19 cellular contexts compared by ENCODE assay signal in the genomic region with DNA sequence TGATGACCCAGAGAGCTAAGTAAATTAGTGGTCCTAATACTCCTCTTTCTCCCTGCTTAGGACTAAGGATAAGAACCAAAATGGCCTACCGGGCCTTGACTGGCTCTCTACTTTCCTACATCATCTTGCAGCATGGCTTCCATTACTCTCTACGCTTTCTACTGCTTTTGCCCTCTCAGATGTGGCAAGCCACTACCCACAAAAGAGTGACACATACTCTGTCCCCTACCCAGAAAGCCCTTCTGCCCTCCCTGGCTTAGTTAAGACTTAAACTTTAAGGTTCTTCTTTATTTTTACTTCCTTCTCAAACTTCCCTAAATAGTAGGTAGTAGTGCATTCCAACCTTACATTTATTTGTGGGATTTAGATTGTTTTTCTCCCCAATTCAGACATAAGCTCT.
"Had no signal": no experiment of that assay in that cellular context is flagged by ENCODE, and none has a peak within 500 bp of the region (broad histone marks: within the 10 kb centered on the region; RNA-seq: fewer than 3 reads in every experiment).

No MANE protein-coding gene starts in this region.

- H3K4me3 ChIP-seq: body of pancreas, coronary artery, esophagus muscularis mucosa, hepatocyte, neural progenitor cell, sigmoid colon, spleen, tibial artery, uterus had no signal

- ATAC-seq: body of pancreas, WTC11 had no signal

- H3K36me3 Mint-ChIP-seq: neural progenitor cell had no signal

- H3K27me3 ChIP-seq: body of pancreas, esophagus muscularis mucosa, hepatocyte, neural progenitor cell, sigmoid colon, spleen, tibial artery, uterus had no signal

- H3K4me1 ChIP-seq: body of pancreas, spleen, uterus had no signal

- H3K79me2 ChIP-seq: hepatocyte had no signal

- H3K9ac ChIP-seq: neural progenitor cell had no signal

- FAIRE-seq: TTC549 had no signal

- H3K27ac ChIP-seq: body of pancreas, coronary artery, esophagus muscularis mucosa, hepatocyte, neural progenitor cell, sigmoid colon, spleen, tibial artery, uterus had no signal

- H3K9me3 ChIP-seq: body of pancreas, esophagus muscularis mucosa, sigmoid colon, spleen, tibial artery, uterus had no signal

- H3K27ac Mint-ChIP-seq: activated CD4-positive, alpha-beta T cell treated with anti-CD3 and anti-CD28 coated beads, Interleukin-2, amount 10 ng/mL, durations not matched to agents 7 days and 5 days; neural progenitor cell; WTC11 had no signal

- H3K9me3 Mint-ChIP-seq: neural progenitor cell had no signal

- DNase-seq: activated CD4-positive, alpha-beta T cell treated with anti-CD3 and anti-CD28 coated beads, Interleukin-2, amount 10 ng/mL, durations not matched to agents 7 days and 5 days; activated naive CD4-positive, alpha-beta T cell treated with anti-CD3 and anti-CD28 coated beads, Interleukin-2, amount 50 U/mL, for 16 hours; amniotic stem cell; body of pancreas; effector CD4-positive, alpha-beta T cell; islet precursor cell; midbrain; sigmoid colon; spleen; stimulated activated CD4-positive, alpha-beta T cell treated with anti-CD3 and anti-CD28 coated beads, Interleukin-2, amount 100 ng/mL, for 24 hours; T-helper 2 cell; tibial artery; uterus had no signal

- H3K4me2 ChIP-seq: hepatocyte, neural progenitor cell had no signal

- H2AFZ ChIP-seq: hepatocyte, neural progenitor cell had no signal

- H3K36me3 ChIP-seq: neural progenitor cell, sigmoid colon, uterus had no signal
